In genomic region chr11:87036756-87037449, GRCh38 we compare ENCODE assay signal across 8 cellular contexts. TPM values are rescaled to one million over a fixed set of nuclear protein-coding genes. Genes with fewer than 3 reads are reported as not detected.
A peak's percentile ranks its signal among the peaks of the same experiment; 100 is the strongest.
DNase-seq lines count a peak whose midpoint lies in the region; ATAC-seq and TF ChIP-seq lines count a peak whose summit lies in the region.

No MANE protein-coding gene starts in this region.

- intact Hi-C loops in colonic mucosa (cut with DNase I) (loop anchor here (10.0 kb wide), 1 partner anchor 82 kb away; the partner anchor contains the start of gene FZD4), posterior vena cava (cut with DNase I) (no loop called here)

- H3K27me3 ChIP-seq in colonic mucosa = no peaks in the 10 kb centered on the region

- peak overlapping the region; percentile 62 for H3K4me3 ChIP-seq in colonic mucosa

- H3K9ac ChIP-seq in colonic mucosa (ENCODE audit: low read depth in 2 of 2, low read length in 2 of 2) = peak overlapping the region; percentile 89 to 95

- peak overlapping the region; percentile 92 for H3K27ac ChIP-seq in colonic mucosa

- ATAC-seq in GM21515 (IDR thresholded peaks at IDR 0.05; ENCODE audit: unreplicated experiment) = peak; percentile 8

- no peaks in the 10 kb centered on the region for H3K36me3 ChIP-seq in colonic mucosa

- TF ChIP-seq CTCF in colonic mucosa (IDR thresholded peaks at IDR 0.05) = no peak

- H3K4me1 ChIP-seq in colonic mucosa = peaks cover 13% of the 10 kb centered on the region

- H3K9me3 ChIP-seq in colonic mucosa = no peaks in the 10 kb centered on the region

- peak; percentile 4 for DNase-seq in ELR (ENCODE audit: low read depth)
- DNase-seq in NAMALWA (ENCODE audit: low spot score) = peak; percentile 11
- peak; percentile 51 for DNase-seq in colonic mucosa
- DNase-seq in mucosa of gallbladder (ENCODE audit: low spot score) = peak; percentile 10
- DNase-seq in UCSD-AML1 (lab: John Stamatoyannopoulos, UW; ENCODE audit: unreplicated experiment) = no peak
- DNase-seq in posterior vena cava (ENCODE audit: low spot score) = no peak
- no peak for DNase-seq in DMS 273 (lab: John Stamatoyannopoulos, UW; ENCODE audit: unreplicated experiment)

RNA-seq across cellular contexts. Expression of gene TMEM135, which starts 0.8 kb away (rescaled TPM):
- total RNA-seq in colonic mucosa (10 to 100 TPM; 28.8 to 41.4 TPM), mucosa of gallbladder (23.7 TPM), posterior vena cava (10 to 100 TPM; 16.2 to 25.2 TPM)

Comparison
In these comparisons a context has a peak if more than half of its experiments do, and no peak if none do; other contexts are left out.
1. DNase-seq: peak in ELR (single experiment), NAMALWA (single experiment), colonic mucosa (single experiment) and mucosa of gallbladder (single experiment); none in UCSD-AML1 (single experiment), posterior vena cava (single experiment) and DMS 273 (single experiment).